In the genomic region with DNA sequence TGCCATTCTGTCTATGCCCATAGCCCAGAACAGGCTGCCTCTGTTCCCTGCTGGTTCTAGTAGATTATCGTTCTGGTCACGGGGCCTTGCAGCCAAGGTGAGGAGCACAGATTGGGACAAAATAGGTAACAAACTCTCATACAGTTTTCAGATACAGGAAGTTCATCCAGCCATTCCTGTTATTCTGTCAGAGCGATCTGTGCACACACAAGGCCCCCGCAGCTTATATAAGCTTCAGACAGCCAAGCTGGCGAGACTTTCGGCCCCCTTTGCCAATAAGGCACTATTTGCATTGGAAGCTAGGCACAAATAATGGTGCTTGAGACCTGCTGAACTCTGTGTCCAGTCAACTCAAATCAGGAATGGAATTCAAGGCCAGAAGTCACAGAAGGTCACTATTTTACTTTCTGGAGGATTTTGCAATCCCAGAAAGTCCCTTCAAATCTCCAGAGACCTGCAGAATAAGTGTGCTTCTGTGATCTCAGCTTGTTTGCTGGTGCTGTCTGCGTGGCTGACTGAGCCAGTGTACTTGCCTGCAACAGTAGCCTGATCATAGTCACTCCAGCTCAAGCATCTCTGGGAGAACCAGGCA, we compare ENCODE assay signal across 1 cellular context.
TF ChIP-seq lines count a peak whose summit lies in the region.

No MANE protein-coding gene starts in this region.

TF ChIP-seq in HepG2, 621 proteins besides CTCF, POLR2A, EP300 and RAD21 (continued from another document and continues in another):
- TF ChIP-seq SRSF9 (IDR thresholded peaks at IDR 0.05; ENCODE audit: borderline replicate concordance, insufficient read depth, low read depth, low read length, poor library complexity, severe bottlenecking): no peak
- no peak for TF ChIP-seq KDM1A (CRISPR knock-in tag; IDR thresholded peaks at IDR 0.05)
- no peak for TF ChIP-seq ZBTB8A (CRISPR knock-in tag; IDR thresholded peaks at IDR 0.05; ENCODE audit: borderline replicate concordance, low read depth)
- TF ChIP-seq, protein P1, sequence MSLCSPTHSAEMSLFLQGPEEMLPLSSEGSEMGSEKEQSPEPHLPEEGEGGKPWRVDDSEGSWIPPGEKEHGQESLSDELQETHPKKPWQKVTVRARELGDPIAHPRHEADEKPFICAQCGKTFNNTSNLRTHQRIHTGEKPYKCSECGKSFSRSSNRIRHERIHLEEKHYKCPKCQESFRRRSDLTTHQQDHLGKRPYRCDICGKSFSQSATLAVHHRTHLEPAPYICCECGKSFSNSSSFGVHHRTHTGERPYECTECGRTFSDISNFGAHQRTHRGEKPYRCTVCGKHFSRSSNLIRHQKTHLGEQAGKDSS (CRISPR knock-in tag; IDR thresholded peaks at IDR 0.05; ENCODE audit: borderline replicate concordance, low read depth): peak; percentile 39; the same call in 1 of the 2 replicates
- TF ChIP-seq ZNF547 (CRISPR knock-in tag; IDR thresholded peaks at IDR 0.05): no peak
- TF ChIP-seq ZNF337 (CRISPR knock-in tag; IDR thresholded peaks at IDR 0.05; ENCODE audit: borderline replicate concordance, low read depth): no peak
- no peak for TF ChIP-seq KLF6 (CRISPR knock-in tag; IDR thresholded peaks at IDR 0.05)
- no peak for TF ChIP-seq SIN3B (IDR thresholded peaks at IDR 0.05; ENCODE audit: low read length)
- TF ChIP-seq, protein P2, sequence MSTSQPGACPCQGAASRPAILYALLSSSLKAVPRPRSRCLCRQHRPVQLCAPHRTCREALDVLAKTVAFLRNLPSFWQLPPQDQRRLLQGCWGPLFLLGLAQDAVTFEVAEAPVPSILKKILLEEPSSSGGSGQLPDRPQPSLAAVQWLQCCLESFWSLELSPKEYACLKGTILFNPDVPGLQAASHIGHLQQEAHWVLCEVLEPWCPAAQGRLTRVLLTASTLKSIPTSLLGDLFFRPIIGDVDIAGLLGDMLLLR (CRISPR knock-in tag; IDR thresholded peaks at IDR 0.05): no peak
- no peak for TF ChIP-seq TOPORS (CRISPR knock-in tag; IDR thresholded peaks at IDR 0.05)
- no peak for TF ChIP-seq NFYC (CRISPR knock-in tag; IDR thresholded peaks at IDR 0.05)
- TF ChIP-seq PRMT3 (CRISPR knock-in tag; IDR thresholded peaks at IDR 0.05; ENCODE audit: borderline replicate concordance, low read depth): no peak
- TF ChIP-seq, protein P3, sequence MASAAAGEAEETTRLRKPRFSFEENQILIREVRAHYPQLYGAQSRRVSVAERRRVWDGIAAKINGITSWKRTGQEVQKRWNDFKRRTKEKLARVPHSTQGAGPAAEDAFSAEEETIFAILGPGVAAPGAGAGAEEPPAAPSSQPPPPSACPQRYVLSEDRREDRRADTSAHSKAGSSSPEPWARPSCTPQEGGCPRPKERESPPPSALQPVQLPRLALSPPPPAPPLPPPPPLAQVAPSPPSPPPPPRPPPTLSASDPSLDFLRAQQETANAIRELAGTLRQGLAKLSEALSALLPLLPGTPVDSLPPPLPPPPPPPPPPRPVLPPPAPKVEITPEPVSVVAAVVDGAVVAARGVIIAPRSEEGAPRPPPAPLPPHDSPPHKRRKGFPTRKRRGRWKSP (CRISPR knock-in tag; IDR thresholded peaks at IDR 0.05): peak; percentile 45; the same call in 1 of the 2 replicates
- TF ChIP-seq ZBTB7A (CRISPR knock-in tag; IDR thresholded peaks at IDR 0.05): peak; percentile 74; the same call in 1 of the 2 replicates
- no peak for TF ChIP-seq ZNF563 (CRISPR knock-in tag; IDR thresholded peaks at IDR 0.05)
- TF ChIP-seq MED13 (CRISPR knock-in tag; IDR thresholded peaks at IDR 0.05): no peak
- TF ChIP-seq, protein P4, sequence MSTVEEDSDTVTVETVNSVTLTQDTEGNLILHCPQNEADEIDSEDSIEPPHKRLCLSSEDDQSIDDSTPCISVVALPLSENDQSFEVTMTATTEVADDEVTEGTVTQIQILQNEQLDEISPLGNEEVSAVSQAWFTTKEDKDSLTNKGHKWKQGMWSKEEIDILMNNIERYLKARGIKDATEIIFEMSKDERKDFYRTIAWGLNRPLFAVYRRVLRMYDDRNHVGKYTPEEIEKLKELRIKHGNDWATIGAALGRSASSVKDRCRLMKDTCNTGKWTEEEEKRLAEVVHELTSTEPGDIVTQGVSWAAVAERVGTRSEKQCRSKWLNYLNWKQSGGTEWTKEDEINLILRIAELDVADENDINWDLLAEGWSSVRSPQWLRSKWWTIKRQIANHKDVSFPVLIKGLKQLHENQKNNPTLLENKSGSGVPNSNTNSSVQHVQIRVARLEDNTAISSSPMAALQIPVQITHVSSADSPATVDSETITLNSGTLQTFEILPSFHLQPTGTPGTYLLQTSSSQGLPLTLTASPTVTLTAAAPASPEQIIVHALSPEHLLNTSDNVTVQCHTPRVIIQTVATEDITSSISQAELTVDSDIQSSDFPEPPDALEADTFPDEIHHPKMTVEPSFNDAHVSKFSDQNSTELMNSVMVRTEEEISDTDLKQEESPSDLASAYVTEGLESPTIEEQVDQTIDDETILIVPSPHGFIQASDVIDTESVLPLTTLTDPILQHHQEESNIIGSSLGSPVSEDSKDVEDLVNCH (CRISPR knock-in tag; IDR thresholded peaks at IDR 0.05): no peak
- TF ChIP-seq ATAD3A (CRISPR knock-in tag; IDR thresholded peaks at IDR 0.05): no peak
- TF ChIP-seq, protein P5, sequence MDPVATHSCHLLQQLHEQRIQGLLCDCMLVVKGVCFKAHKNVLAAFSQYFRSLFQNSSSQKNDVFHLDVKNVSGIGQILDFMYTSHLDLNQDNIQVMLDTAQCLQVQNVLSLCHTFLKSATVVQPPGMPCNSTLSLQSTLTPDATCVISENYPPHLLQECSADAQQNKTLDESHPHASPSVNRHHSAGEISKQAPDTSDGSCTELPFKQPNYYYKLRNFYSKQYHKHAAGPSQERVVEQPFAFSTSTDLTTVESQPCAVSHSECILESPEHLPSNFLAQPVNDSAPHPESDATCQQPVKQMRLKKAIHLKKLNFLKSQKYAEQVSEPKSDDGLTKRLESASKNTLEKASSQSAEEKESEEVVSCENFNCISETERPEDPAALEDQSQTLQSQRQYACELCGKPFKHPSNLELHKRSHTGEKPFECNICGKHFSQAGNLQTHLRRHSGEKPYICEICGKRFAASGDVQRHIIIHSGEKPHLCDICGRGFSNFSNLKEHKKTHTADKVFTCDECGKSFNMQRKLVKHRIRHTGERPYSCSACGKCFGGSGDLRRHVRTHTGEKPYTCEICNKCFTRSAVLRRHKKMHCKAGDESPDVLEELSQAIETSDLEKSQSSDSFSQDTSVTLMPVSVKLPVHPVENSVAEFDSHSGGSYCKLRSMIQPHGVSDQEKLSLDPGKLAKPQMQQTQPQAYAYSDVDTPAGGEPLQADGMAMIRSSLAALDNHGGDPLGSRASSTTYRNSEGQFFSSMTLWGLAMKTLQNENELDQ (CRISPR knock-in tag; IDR thresholded peaks at IDR 0.05; ENCODE audit: borderline replicate concordance): no peak
- TF ChIP-seq NR2F2 (IDR thresholded peaks at IDR 0.05; ENCODE audit: borderline replicate concordance, low read depth): peak; percentile 92
- TF ChIP-seq KDM3A (CRISPR knock-in tag; IDR thresholded peaks at IDR 0.05; ENCODE audit: low read depth): 0 out of 2 replicates have a peak, but pooled peaks have one; percentile 39
- TF ChIP-seq, protein P6, sequence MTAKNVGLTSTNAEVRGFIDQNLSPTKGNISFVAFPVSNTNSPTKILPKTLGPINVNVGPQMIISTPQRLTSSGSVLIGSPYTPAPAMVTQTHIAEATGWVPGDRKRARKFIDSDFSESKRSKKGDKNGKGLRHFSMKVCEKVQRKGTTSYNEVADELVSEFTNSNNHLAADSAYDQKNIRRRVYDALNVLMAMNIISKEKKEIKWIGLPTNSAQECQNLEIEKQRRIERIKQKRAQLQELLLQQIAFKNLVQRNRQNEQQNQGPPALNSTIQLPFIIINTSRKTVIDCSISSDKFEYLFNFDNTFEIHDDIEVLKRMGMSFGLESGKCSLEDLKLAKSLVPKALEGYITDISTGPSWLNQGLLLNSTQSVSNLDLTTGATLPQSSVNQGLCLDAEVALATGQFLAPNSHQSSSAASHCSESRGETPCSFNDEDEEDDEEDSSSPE (CRISPR knock-in tag; IDR thresholded peaks at IDR 0.05): no peak
- TF ChIP-seq SMARCC2 (IDR thresholded peaks at IDR 0.05): no peak
- TF ChIP-seq ZNF235 (CRISPR knock-in tag; IDR thresholded peaks at IDR 0.05; ENCODE audit: borderline replicate concordance): no peak
- no peak; the same call in 1 of the 2 replicates for TF ChIP-seq ZNF792 (CRISPR knock-in tag; IDR thresholded peaks at IDR 0.05)
- no peak for TF ChIP-seq ZNF781 (CRISPR knock-in tag; IDR thresholded peaks at IDR 0.05; ENCODE audit: borderline replicate concordance, not compliant biosample characterization)
- no peak for TF ChIP-seq HCFC1 (IDR thresholded peaks at IDR 0.05; ENCODE audit: low read depth, low read length)
- TF ChIP-seq MTF1 (CRISPR knock-in tag; IDR thresholded peaks at IDR 0.05): no peak
- TF ChIP-seq NFE2 (CRISPR knock-in tag; IDR thresholded peaks at IDR 0.05): no peak
- no peak for TF ChIP-seq ZFP36 (IDR thresholded peaks at IDR 0.05; ENCODE audit: borderline replicate concordance, low read depth, low read length, partially characterized antibody)
- no peak for TF ChIP-seq ZNF678 (CRISPR knock-in tag; IDR thresholded peaks at IDR 0.05)
- TF ChIP-seq ZNF709 (CRISPR knock-in tag; IDR thresholded peaks at IDR 0.05): no peak
- TF ChIP-seq, protein P7, sequence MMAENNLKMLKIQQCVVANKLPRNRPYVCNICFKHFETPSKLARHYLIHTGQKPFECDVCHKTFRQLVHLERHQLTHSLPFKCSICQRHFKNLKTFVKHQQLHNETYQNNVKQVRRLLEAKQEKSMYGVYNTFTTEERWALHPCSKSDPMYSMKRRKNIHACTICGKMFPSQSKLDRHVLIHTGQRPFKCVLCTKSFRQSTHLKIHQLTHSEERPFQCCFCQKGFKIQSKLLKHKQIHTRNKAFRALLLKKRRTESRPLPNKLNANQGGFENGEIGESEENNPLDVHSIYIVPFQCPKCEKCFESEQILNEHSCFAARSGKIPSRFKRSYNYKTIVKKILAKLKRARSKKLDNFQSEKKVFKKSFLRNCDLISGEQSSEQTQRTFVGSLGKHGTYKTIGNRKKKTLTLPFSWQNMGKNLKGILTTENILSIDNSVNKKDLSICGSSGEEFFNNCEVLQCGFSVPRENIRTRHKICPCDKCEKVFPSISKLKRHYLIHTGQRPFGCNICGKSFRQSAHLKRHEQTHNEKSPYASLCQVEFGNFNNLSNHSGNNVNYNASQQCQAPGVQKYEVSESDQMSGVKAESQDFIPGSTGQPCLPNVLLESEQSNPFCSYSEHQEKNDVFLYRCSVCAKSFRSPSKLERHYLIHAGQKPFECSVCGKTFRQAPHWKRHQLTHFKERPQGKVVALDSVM (CRISPR knock-in tag; IDR thresholded peaks at IDR 0.05): no peak
- no peak for TF ChIP-seq MBNL3 (CRISPR knock-in tag; conservative IDR thresholded peaks at IDR 0.05)
- TF ChIP-seq, protein P8, sequence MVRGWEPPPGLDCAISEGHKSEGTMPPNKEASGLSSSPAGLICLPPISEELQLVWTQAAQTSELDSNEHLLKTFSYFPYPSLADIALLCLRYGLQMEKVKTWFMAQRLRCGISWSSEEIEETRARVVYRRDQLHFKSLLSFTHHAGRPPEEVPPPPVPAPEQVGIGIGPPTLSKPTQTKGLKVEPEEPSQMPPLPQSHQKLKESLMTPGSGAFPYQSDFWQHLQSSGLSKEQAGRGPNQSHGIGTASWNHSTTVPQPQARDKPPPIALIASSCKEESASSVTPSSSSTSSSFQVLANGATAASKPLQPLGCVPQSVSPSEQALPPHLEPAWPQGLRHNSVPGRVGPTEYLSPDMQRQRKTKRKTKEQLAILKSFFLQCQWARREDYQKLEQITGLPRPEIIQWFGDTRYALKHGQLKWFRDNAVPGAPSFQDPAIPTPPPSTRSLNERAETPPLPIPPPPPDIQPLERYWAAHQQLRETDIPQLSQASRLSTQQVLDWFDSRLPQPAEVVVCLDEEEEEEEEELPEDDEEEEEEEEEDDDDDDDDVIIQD (CRISPR knock-in tag; IDR thresholded peaks at IDR 0.05; ENCODE audit: low read depth): no peak
- TF ChIP-seq MAF1 (CRISPR knock-in tag; IDR thresholded peaks at IDR 0.05; ENCODE audit: borderline replicate concordance): no peak
- no peak for TF ChIP-seq ZSCAN25 (CRISPR knock-in tag; IDR thresholded peaks at IDR 0.05)
- no peak for TF ChIP-seq ZNF329 (CRISPR knock-in tag; IDR thresholded peaks at IDR 0.05; ENCODE audit: low read depth)
- TF ChIP-seq, protein P9, sequence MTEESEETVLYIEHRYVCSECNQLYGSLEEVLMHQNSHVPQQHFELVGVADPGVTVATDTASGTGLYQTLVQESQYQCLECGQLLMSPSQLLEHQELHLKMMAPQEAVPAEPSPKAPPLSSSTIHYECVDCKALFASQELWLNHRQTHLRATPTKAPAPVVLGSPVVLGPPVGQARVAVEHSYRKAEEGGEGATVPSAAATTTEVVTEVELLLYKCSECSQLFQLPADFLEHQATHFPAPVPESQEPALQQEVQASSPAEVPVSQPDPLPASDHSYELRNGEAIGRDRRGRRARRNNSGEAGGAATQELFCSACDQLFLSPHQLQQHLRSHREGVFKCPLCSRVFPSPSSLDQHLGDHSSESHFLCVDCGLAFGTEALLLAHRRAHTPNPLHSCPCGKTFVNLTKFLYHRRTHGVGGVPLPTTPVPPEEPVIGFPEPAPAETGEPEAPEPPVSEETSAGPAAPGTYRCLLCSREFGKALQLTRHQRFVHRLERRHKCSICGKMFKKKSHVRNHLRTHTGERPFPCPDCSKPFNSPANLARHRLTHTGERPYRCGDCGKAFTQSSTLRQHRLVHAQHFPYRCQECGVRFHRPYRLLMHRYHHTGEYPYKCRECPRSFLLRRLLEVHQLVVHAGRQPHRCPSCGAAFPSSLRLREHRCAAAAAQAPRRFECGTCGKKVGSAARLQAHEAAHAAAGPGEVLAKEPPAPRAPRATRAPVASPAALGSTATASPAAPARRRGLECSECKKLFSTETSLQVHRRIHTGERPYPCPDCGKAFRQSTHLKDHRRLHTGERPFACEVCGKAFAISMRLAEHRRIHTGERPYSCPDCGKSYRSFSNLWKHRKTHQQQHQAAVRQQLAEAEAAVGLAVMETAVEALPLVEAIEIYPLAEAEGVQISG (CRISPR knock-in tag; IDR thresholded peaks at IDR 0.05): peak; percentile 56; the same call in 1 of the 2 replicates
- no peak for TF ChIP-seq ZNF816 (CRISPR knock-in tag; IDR thresholded peaks at IDR 0.05; ENCODE audit: borderline replicate concordance)
- no peak for TF ChIP-seq ZNF552 (CRISPR knock-in tag; IDR thresholded peaks at IDR 0.05; ENCODE audit: borderline replicate concordance)
- TF ChIP-seq GPN1 (CRISPR knock-in tag; IDR thresholded peaks at IDR 0.05; ENCODE audit: borderline replicate concordance): no peak
- no peak for TF ChIP-seq RBFOX2 (IDR thresholded peaks at IDR 0.05; ENCODE audit: low read depth, low read length)
- no peak for TF ChIP-seq ZNF124 (CRISPR knock-in tag; IDR thresholded peaks at IDR 0.05)
- peak; percentile 49; the same call in 1 of the 2 replicates for TF ChIP-seq ZSCAN29 (CRISPR knock-in tag; conservative IDR thresholded peaks at IDR 0.05)
- TF ChIP-seq CHCHD3 (CRISPR knock-in tag; IDR thresholded peaks at IDR 0.05): no peak
- no peak for TF ChIP-seq KLF11 (CRISPR knock-in tag; IDR thresholded peaks at IDR 0.05)
- TF ChIP-seq KLF12 (CRISPR knock-in tag; IDR thresholded peaks at IDR 0.05; ENCODE audit: borderline replicate concordance): no peak
- no peak for TF ChIP-seq ZNF160 (CRISPR knock-in tag; IDR thresholded peaks at IDR 0.05)
- no peak for TF ChIP-seq ZNF274 (CRISPR knock-in tag; IDR thresholded peaks at IDR 0.05)
- TF ChIP-seq ARHGAP35 (CRISPR knock-in tag; IDR thresholded peaks at IDR 0.05; ENCODE audit: borderline replicate concordance): no peak
- TF ChIP-seq ZNF749 (CRISPR knock-in tag; IDR thresholded peaks at IDR 0.05; ENCODE audit: borderline replicate concordance): no peak
- no peak for TF ChIP-seq TSC22D2 (CRISPR knock-in tag; IDR thresholded peaks at IDR 0.05; ENCODE audit: borderline replicate concordance)
- no peak for TF ChIP-seq ZNF670 (CRISPR knock-in tag; IDR thresholded peaks at IDR 0.05; ENCODE audit: borderline replicate concordance)
- TF ChIP-seq FOSL2 (CRISPR knock-in tag; IDR thresholded peaks at IDR 0.05): peak; percentile 13; the same call in 1 of the 2 replicates
- no peak for TF ChIP-seq ZFP62 (CRISPR knock-in tag; IDR thresholded peaks at IDR 0.05)
